1 cellular context compared by ENCODE assay signal in the genomic region with DNA sequence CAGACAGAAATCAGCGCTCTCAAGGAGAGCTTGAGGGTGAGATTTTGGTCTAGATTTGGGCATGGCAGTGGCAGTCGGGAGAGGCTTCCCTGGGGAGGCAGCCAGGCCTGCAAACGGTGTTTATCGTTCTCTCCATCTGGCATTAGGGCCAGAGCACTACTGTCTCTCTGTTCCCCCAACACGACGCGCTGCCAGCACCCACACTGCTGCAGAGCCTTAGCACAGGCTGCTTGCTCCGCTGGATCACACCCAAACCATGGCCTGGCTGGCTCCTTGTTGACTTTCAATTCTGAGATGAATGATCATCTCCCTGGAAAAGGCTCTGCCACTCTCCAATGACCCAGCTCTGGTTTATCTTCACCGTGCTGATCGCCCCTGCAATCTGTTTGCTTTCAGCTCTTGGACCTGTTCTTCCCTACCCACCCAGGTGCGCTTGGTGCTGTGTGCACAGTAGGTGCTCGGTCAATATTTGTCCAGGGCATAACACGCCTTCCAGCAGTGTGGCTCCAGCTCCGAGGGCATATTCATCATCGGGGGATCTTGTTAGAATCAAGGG.
TF ChIP-seq lines count a peak whose summit lies in the region.

No MANE protein-coding gene starts in this region.

TF ChIP-seq in H1, 55 proteins besides CTCF, POLR2A, EP300 and RAD21:
- no peak for TF ChIP-seq YY1 (IDR thresholded peaks at IDR 0.05; ENCODE audit: low read depth, low read length)
- no peak for TF ChIP-seq KDM4A (IDR thresholded peaks at IDR 0.05; ENCODE audit: low read depth, low read length, severe bottlenecking)
- TF ChIP-seq ZNF274 (IDR thresholded peaks at IDR 0.05; ENCODE audit: borderline replicate concordance, extremely low read depth, low read length), result no peak
- no peak for TF ChIP-seq BRCA1 (IDR thresholded peaks at IDR 0.05; ENCODE audit: low read depth, low read length)
- TF ChIP-seq TAF1 (IDR thresholded peaks at IDR 0.05; ENCODE audit: low read depth, low read length), result no peak
- TF ChIP-seq, protein P1, sequence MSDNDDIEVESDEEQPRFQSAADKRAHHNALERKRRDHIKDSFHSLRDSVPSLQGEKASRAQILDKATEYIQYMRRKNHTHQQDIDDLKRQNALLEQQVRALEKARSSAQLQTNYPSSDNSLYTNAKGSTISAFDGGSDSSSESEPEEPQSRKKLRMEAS (IDR thresholded peaks at IDR 0.05), result peak; percentile 40; the same call in 1 of the 2 replicates
- no peak for TF ChIP-seq TAF7 (optimal IDR thresholded peaks at IDR 0.05; ENCODE audit: borderline replicate concordance, low read depth, low read length)
- TF ChIP-seq MAFK (IDR thresholded peaks at IDR 0.05; ENCODE audit: low read depth, low read length), result no peak
